Comparison of ENCODE assay signal across 20 cellular contexts in genomic region chr9:126982215-126983002, GRCh38.
A peak's percentile ranks its signal among the peaks of the same experiment; 100 is the strongest.
DNase-seq lines count a peak whose midpoint lies in the region; ATAC-seq, FAIRE-seq and TF ChIP-seq lines count a peak whose summit lies in the region.
"Had no signal": no experiment of that assay in that cellular context is flagged by ENCODE, and none has a peak within 500 bp of the region (broad histone marks: within the 10 kb centered on the region; RNA-seq: fewer than 3 reads in every experiment).

No MANE protein-coding gene starts in this region.

- ATAC-seq in activated CD4-positive, CD25-positive, alpha-beta regulatory T cell treated with anti-CD3 and anti-CD28 coated beads, Interleukin-2, amount 50 U/mL, for 24 hours: peak; percentile 19 to 21
- ATAC-seq in activated CD8-positive, alpha-beta T cell treated with anti-CD3 and anti-CD28 coated beads for 36 hours: peak; percentile 9
- no peak for ATAC-seq in GM21381 (IDR thresholded peaks at IDR 0.05; ENCODE audit: unreplicated experiment)
- ATAC-seq: HCT116 had no signal

- DNase-seq in activated CD4-positive, CD25-positive, alpha-beta regulatory T cell (lab: John Stamatoyannopoulos, UW): no peak
- DNase-seq in GM19239 (ENCODE audit: insufficient read length, low spot score) (no peak), immature natural killer cell (peak; percentile 68 to 81 (median 70)), dorsolateral prefrontal cortex (no peak), DMS 273 treated with DMSO at 0.1 percent for 48 hours (lab: John Stamatoyannopoulos, UW) (no peak)
- DNase-seq in activated CD8-positive, alpha-beta T cell treated with anti-CD3 and anti-CD28 coated beads for 36 hours: peak; percentile 55
- DNase-seq: 8988T, BE2C, DMS153, GM23248, KBM-7, NCI-H1092, NCI-H2081 treated with DMSO at 0.1 percent for 48 hours, NCI-H510A treated with DMSO at 0.1 percent for 48 hours, NCI-H82, PC-9, SJCRH30 had no signal

- peak; percentile 18 for FAIRE-seq in GM19239 (lab: Jason Lieb, UNC)

- no peak overlapping the region for H3K4me3 Mint-ChIP-seq in activated CD8-positive, alpha-beta T cell treated with anti-CD3 and anti-CD28 coated beads for 36 hours
- H3K4me3 Mint-ChIP-seq in immature natural killer cell: peak overlapping the region; percentile 49 to 73 (median 63)

- no peak overlapping the region for H3K27ac Mint-ChIP-seq in activated CD8-positive, alpha-beta T cell treated with anti-CD3 and anti-CD28 coated beads for 36 hours
- H3K27ac Mint-ChIP-seq in immature natural killer cell: peak overlapping the region; percentile 72 to 91 (median 79)

- peaks cover 5% of the 10 kb centered on the region for H3K9me3 Mint-ChIP-seq in activated CD8-positive, alpha-beta T cell treated with anti-CD3 and anti-CD28 coated beads for 36 hours
- no peaks in the 10 kb centered on the region for H3K9me3 Mint-ChIP-seq in immature natural killer cell

- no peak overlapping the region for H3K27ac ChIP-seq in dorsolateral prefrontal cortex
- H3K27ac ChIP-seq: GM23248, PC-9, SJCRH30 had no signal

- intact Hi-C loops in activated CD8-positive, alpha-beta T cell treated with anti-CD3 and anti-CD28 coated beads for 36 hours (cut with micrococcal nuclease): no loop called here
- intact Hi-C loops in dorsolateral prefrontal cortex (cut with DNase I): no loop called here

- no peak overlapping the region for H3K4me3 ChIP-seq in dorsolateral prefrontal cortex
- H3K4me3 ChIP-seq: GM23248, PC-9, SJCRH30 had no signal

- POLR2A ChIA-PET in activated CD8-positive, alpha-beta T cell treated with anti-CD3 and anti-CD28 coated beads for 36 hours (lab: Charles Lee): no interaction called here

- CTCF ChIA-PET in activated CD8-positive, alpha-beta T cell treated with anti-CD3 and anti-CD28 coated beads for 36 hours (lab: Charles Lee): no interaction called here

- H3K27me3 Mint-ChIP-seq in activated CD8-positive, alpha-beta T cell treated with anti-CD3 and anti-CD28 coated beads for 36 hours: peaks cover 49% of the 10 kb centered on the region
- peaks cover 10 to 17% (median 12%) of the 10 kb centered on the region in 3 donors for H3K27me3 Mint-ChIP-seq in immature natural killer cell (ENCODE audit: low read depth in 3 of 3)

- peaks cover 5% of the 10 kb centered on the region for H3K36me3 Mint-ChIP-seq in activated CD8-positive, alpha-beta T cell treated with anti-CD3 and anti-CD28 coated beads for 36 hours (ENCODE audit: low read depth)
- peaks cover 0 to 6% (median 0%) of the 10 kb centered on the region in 3 donors for H3K36me3 Mint-ChIP-seq in immature natural killer cell

- H3K27me3 ChIP-seq in dorsolateral prefrontal cortex: no peaks in the 10 kb centered on the region
- H3K27me3 ChIP-seq: BE2C, SJCRH30 had no signal

- peaks cover 34% of the 10 kb centered on the region for H3K4me1 Mint-ChIP-seq in activated CD8-positive, alpha-beta T cell treated with anti-CD3 and anti-CD28 coated beads for 36 hours (ENCODE audit: low read depth)
- peaks cover 65 to 66% of the 10 kb centered on the region in 2 donors for H3K4me1 Mint-ChIP-seq in immature natural killer cell

- no peak for TF ChIP-seq CTCF in activated CD8-positive, alpha-beta T cell treated with anti-CD3 and anti-CD28 coated beads for 36 hours (IDR thresholded peaks at IDR 0.05)
- TF ChIP-seq CTCF in dorsolateral prefrontal cortex (IDR thresholded peaks at IDR 0.05 in 54 of 56, conservative IDR thresholded peaks at IDR 0.05 in 2 of 56; ENCODE audit: low read depth in 1 of 56, partially characterized antibody in 56 of 56): no peak

Comparison
In these comparisons a context has a peak if more than half of its experiments do, and no peak if none do; other contexts are left out.
1. DNase-seq: peak in activated CD8-positive, alpha-beta T cell treated with anti-CD3 and anti-CD28 coated beads for 36 hours (single experiment) and immature natural killer cell (3 of 3); none in activated CD4-positive, CD25-positive, alpha-beta regulatory T cell (0 of 4), GM19239 (single experiment), dorsolateral prefrontal cortex (0 of 10) and DMS 273 treated with DMSO at 0.1 percent for 48 hours (single experiment).